ENCODE assay signal across 33 cellular contexts in the genomic region with DNA sequence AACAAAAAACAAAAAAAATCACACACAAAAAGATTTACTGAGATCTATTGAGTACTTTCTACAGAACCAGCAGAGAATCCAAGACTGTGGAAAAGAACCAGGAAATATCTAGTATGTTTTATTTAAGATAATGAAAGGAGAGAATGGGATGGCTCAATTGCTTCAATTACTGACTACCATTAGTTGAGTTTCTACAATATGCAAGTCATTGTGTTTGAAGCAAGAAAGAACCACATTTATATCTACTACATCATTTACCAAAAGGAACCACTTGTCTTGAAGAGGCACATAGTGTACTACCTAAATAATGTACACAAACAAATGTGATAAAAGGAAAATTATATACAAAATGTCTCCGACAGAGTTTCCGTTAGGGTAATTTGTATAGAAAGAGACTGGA.
"Had no signal": no experiment of that assay in that cellular context is flagged by ENCODE, and none has a peak within 500 bp of the region (broad histone marks: within the 10 kb centered on the region; RNA-seq: fewer than 3 reads in every experiment).

No MANE protein-coding gene starts in this region.

- H3K9me3 ChIP-seq: body of pancreas, breast epithelium, MG63, Peyer's patch, SJSA1, SK-N-SH had no signal

- H3K4me2 ChIP-seq: SK-N-SH had no signal

- H3K9me3 Mint-ChIP-seq: activated B cell treated with CpG ODN at 0.5 μM for 24 hours; activated CD4-positive, alpha-beta memory T cell treated with anti-CD3 and anti-CD28 coated beads, Interleukin-2, amount 10 ng/mL, durations not matched to agents 7 days and 5 days; activated naive CD8-positive, alpha-beta T cell treated with anti-CD3 and anti-CD28 coated beads for 36 hours; activated T-cell treated with anti-CD3 and anti-CD28 coated beads, Interleukin-2, amount 50 U/mL, for 72 hours; activated T-helper 17 cell treated with anti-CD3 and anti-CD28 coated beads, Interleukin-2, amount 50 U/mL, for 72 hours; T-helper 1 cell treated with Interleukin-12 subunit alpha and Interleukin-12 subunit beta and Interleukin-4 antibody, amounts not matched to agents 30 μg/mL and 1 μg/mL, for 36 hours; T-helper 2 cell treated with Interferon-gamma antibody and Interleukin-4, amounts not matched to agents 5 μg/mL and 100 μg/mL, for 36 hours had no signal

- ATAC-seq: activated T-cell treated with anti-CD3 and anti-CD28 coated beads, Interleukin-2, amount 50 U/mL, for 72 hours; activated T-helper 17 cell treated with anti-CD3 and anti-CD28 coated beads, Interleukin-2, amount 50 U/mL, for 72 hours; body of pancreas; PC-3 had no signal

- H3K4me3 ChIP-seq: body of pancreas, breast epithelium, MG63, Peyer's patch, SJSA1 had no signal

- H3K27ac ChIP-seq: body of pancreas, breast epithelium had no signal

- H3K4me3 Mint-ChIP-seq: activated B cell treated with CpG ODN at 0.5 μM for 24 hours; activated CD4-positive, alpha-beta memory T cell treated with anti-CD3 and anti-CD28 coated beads, Interleukin-2, amount 10 ng/mL, durations not matched to agents 7 days and 5 days; activated naive CD8-positive, alpha-beta T cell treated with anti-CD3 and anti-CD28 coated beads for 36 hours; activated T-cell treated with anti-CD3 and anti-CD28 coated beads, Interleukin-2, amount 50 U/mL, for 72 hours; activated T-helper 17 cell treated with anti-CD3 and anti-CD28 coated beads, Interleukin-2, amount 50 U/mL, for 72 hours; T-helper 1 cell treated with Interleukin-12 subunit alpha and Interleukin-12 subunit beta and Interleukin-4 antibody, amounts not matched to agents 30 μg/mL and 1 μg/mL, for 36 hours; T-helper 2 cell treated with Interferon-gamma antibody and Interleukin-4, amounts not matched to agents 5 μg/mL and 100 μg/mL, for 36 hours had no signal

- H3K36me3 ChIP-seq: breast epithelium, MG63, Peyer's patch, SJSA1 had no signal

- H3K27ac Mint-ChIP-seq: activated B cell treated with CpG ODN at 0.5 μM for 24 hours; activated CD4-positive, alpha-beta memory T cell treated with anti-CD3 and anti-CD28 coated beads, Interleukin-2, amount 10 ng/mL, durations not matched to agents 7 days and 5 days; activated naive CD8-positive, alpha-beta T cell treated with anti-CD3 and anti-CD28 coated beads for 36 hours; activated T-cell treated with anti-CD3 and anti-CD28 coated beads, Interleukin-2, amount 50 U/mL, for 72 hours; activated T-helper 17 cell treated with anti-CD3 and anti-CD28 coated beads, Interleukin-2, amount 50 U/mL, for 72 hours; T-helper 1 cell treated with Interleukin-12 subunit alpha and Interleukin-12 subunit beta and Interleukin-4 antibody, amounts not matched to agents 30 μg/mL and 1 μg/mL, for 36 hours; T-helper 2 cell treated with Interferon-gamma antibody and Interleukin-4, amounts not matched to agents 5 μg/mL and 100 μg/mL, for 36 hours had no signal

- H3K9ac ChIP-seq: SK-N-SH had no signal

- H3K4me1 ChIP-seq: body of pancreas, breast epithelium, Peyer's patch had no signal

- H3K27me3 ChIP-seq: body of pancreas, breast epithelium, MG63, Peyer's patch, SJSA1 had no signal

- DNase-seq: activated B cell treated with CpG ODN at 0.5 μM for 24 hours; activated CD4-positive, alpha-beta memory T cell treated with anti-CD3 and anti-CD28 coated beads, Interleukin-2, amount 10 ng/mL, durations not matched to agents 7 days and 5 days; activated CD4-positive, alpha-beta T cell treated with anti-CD3 and anti-CD28 coated beads for 4 hours; activated CD4-positive, CD25-positive, alpha-beta regulatory T cell treated with anti-CD3 and anti-CD28 coated beads, Interleukin-2, amount 50 U/mL, for 72 hours; activated effector memory CD4-positive, alpha-beta T cell treated with anti-CD3 and anti-CD28 coated beads, Interleukin-2, amount 50 U/mL, for 16 hours; activated naive CD4-positive, alpha-beta T cell; activated naive CD4-positive, alpha-beta T cell treated with anti-CD3 and anti-CD28 coated beads, Interleukin-2, amount 50 U/mL, for 16 hours; activated naive CD8-positive, alpha-beta T cell treated with anti-CD3 and anti-CD28 coated beads for 36 hours; activated T-cell treated with anti-CD3 and anti-CD28 coated beads, Interleukin-2, amount 50 U/mL, for 1 hour; activated T-cell treated with anti-CD3 and anti-CD28 coated beads, Interleukin-2, amount 50 U/mL, for 72 hours; amniotic stem cell; aorta; body of pancreas; Kasumi-1; KG1; MG63; NCI-H1048; NCI-H1105 treated with DMSO at 0.1 percent for 48 hours; NCI-H1436 treated with DMSO at 0.1 percent for 48 hours; NCI-H1694 treated with DMSO at 0.1 percent for 48 hours; NCI-H2029; NCI-H345; NCI-H524 treated with DMSO at 0.1 percent for 48 hours; PC-3; Peyer's patch; RPMI8226; SHP77 treated with DMSO at 0.1 percent for 48 hours; SK-N-SH had no signal

- H3K4me1 Mint-ChIP-seq: activated B cell treated with CpG ODN at 0.5 μM for 24 hours; activated CD4-positive, alpha-beta memory T cell treated with anti-CD3 and anti-CD28 coated beads, Interleukin-2, amount 10 ng/mL, durations not matched to agents 7 days and 5 days; activated naive CD8-positive, alpha-beta T cell treated with anti-CD3 and anti-CD28 coated beads for 36 hours; activated T-helper 17 cell treated with anti-CD3 and anti-CD28 coated beads, Interleukin-2, amount 50 U/mL, for 72 hours had no signal

- H3K36me3 Mint-ChIP-seq: activated naive CD8-positive, alpha-beta T cell treated with anti-CD3 and anti-CD28 coated beads for 36 hours had no signal
